ENCODE assay signal across 1 cellular context in the genomic region with DNA sequence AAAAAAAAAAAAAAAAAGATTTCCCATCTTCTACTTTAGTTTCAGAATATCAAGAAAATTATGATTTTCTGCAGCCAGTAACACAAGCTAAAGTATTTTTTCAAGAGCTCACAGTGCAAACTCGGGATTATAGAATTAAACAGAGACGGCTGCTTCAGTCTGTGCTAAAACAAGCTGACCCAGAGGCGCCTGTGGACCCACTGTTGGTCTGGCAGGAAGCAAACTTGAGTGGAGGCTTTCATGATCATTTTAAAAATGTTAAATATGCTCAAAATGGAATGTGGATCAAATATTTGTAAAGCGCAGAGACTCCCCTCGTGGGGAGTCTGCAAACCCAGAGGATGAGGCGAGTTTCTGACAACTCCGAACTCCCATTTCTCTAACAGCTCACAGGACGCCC.
TF ChIP-seq lines count a peak whose summit lies in the region.

No MANE protein-coding gene starts in this region.

TF ChIP-seq in GM23338, 12 proteins besides CTCF, POLR2A, EP300 and RAD21:
- TF ChIP-seq STAT1 (IDR thresholded peaks at IDR 0.05; ENCODE audit: unreplicated experiment) (no peak), ZNF114 (CRISPR knock-in tag; IDR thresholded peaks at IDR 0.05) (no peak), JUNB (IDR thresholded peaks at IDR 0.05; ENCODE audit: unreplicated experiment) (no peak), POLR2AphosphoS5 (IDR thresholded peaks at IDR 0.05; ENCODE audit: low read depth) (no peak), CREB1 (CRISPR knock-in tag; IDR thresholded peaks at IDR 0.05; ENCODE audit: low read depth) (no peak), EZH2phosphoT487 (IDR thresholded peaks at IDR 0.05; ENCODE audit: unreplicated experiment) (no peak), NANOG (IDR thresholded peaks at IDR 0.05; ENCODE audit: borderline replicate concordance) (no peak), ZNF331 (CRISPR knock-in tag; IDR thresholded peaks at IDR 0.05; ENCODE audit: low read depth) (no peak), EZH2 (IDR thresholded peaks at IDR 0.05; ENCODE audit: low read depth, unreplicated experiment) (no peak)
- TF ChIP-seq, protein P1, sequence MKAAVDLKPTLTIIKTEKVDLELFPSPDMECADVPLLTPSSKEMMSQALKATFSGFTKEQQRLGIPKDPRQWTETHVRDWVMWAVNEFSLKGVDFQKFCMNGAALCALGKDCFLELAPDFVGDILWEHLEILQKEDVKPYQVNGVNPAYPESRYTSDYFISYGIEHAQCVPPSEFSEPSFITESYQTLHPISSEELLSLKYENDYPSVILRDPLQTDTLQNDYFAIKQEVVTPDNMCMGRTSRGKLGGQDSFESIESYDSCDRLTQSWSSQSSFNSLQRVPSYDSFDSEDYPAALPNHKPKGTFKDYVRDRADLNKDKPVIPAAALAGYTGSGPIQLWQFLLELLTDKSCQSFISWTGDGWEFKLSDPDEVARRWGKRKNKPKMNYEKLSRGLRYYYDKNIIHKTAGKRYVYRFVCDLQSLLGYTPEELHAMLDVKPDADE (IDR thresholded peaks at IDR 0.05), result no peak
- TF ChIP-seq, protein P2, sequence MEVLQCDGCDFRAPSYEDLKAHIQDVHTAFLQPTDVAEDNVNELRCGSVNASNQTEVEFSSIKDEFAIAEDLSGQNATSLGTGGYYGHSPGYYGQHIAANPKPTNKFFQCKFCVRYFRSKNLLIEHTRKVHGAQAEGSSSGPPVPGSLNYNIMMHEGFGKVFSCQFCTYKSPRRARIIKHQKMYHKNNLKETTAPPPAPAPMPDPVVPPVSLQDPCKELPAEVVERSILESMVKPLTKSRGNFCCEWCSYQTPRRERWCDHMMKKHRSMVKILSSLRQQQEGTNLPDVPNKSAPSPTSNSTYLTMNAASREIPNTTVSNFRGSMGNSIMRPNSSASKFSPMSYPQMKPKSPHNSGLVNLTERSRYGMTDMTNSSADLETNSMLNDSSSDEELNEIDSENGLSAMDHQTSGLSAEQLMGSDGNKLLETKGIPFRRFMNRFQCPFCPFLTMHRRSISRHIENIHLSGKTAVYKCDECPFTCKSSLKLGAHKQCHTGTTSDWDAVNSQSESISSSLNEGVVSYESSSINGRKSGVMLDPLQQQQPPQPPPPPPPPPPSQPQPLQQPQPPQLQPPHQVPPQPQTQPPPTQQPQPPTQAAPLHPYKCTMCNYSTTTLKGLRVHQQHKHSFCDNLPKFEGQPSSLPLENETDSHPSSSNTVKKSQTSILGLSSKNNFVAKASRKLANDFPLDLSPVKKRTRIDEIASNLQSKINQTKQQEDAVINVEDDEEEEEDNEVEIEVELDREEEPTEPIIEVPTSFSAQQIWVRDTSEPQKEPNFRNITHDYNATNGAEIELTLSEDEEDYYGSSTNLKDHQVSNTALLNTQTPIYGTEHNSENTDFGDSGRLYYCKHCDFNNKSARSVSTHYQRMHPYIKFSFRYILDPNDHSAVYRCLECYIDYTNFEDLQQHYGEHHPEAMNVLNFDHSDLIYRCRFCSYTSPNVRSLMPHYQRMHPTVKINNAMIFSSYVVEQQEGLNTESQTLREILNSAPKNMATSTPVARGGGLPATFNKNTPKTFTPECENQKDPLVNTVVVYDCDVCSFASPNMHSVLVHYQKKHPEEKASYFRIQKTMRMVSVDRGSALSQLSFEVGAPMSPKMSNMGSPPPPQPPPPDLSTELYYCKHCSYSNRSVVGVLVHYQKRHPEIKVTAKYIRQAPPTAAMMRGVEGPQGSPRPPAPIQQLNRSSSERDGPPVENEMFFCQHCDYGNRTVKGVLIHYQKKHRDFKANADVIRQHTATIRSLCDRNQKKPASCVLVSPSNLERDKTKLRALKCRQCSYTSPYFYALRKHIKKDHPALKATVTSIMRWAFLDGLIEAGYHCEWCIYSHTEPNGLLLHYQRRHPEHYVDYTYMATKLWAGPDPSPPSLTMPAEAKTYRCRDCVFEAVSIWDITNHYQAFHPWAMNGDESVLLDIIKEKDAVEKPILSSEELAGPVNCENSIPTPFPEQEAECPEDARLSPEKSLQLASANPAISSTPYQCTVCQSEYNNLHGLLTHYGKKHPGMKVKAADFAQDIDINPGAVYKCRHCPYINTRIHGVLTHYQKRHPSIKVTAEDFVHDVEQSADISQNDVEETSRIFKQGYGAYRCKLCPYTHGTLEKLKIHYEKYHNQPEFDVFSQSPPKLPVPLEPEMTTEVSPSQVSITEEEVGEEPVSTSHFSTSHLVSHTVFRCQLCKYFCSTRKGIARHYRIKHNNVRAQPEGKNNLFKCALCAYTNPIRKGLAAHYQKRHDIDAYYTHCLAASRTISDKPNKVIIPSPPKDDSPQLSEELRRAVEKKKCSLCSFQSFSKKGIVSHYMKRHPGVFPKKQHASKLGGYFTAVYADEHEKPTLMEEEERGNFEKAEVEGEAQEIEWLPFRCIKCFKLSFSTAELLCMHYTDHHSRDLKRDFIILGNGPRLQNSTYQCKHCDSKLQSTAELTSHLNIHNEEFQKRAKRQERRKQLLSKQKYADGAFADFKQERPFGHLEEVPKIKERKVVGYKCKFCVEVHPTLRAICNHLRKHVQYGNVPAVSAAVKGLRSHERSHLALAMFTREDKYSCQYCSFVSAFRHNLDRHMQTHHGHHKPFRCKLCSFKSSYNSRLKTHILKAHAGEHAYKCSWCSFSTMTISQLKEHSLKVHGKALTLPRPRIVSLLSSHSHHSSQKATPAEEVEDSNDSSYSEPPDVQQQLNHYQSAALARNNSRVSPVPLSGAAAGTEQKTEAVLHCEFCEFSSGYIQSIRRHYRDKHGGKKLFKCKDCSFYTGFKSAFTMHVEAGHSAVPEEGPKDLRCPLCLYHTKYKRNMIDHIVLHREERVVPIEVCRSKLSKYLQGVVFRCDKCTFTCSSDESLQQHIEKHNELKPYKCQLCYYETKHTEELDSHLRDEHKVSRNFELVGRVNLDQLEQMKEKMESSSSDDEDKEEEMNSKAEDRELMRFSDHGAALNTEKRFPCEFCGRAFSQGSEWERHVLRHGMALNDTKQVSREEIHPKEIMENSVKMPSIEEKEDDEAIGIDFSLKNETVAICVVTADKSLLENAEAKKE (CRISPR knock-in tag; IDR thresholded peaks at IDR 0.05), result no peak
TF ChIP-seq in GM23338: peak in this region for 0.
